3 cellular contexts compared by ENCODE assay signal in the genomic region with DNA sequence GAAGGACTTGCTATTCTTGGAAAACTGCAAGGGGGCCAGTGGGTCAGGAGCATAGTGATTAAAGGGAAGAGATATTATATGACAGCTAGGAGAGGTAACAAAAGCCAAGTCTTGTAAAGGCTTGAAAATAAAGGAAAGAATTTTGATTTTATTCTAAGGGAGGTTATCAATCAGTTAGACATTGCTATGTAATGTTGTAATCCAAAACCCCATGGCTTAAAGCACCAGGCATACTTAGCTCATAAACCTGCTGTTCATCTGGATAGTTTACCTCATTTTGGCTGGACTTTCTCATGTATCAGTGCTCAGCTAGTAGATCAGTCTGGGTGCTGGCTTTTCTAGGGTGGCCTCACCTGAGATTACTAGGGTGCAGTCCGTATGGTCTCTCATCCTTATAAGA.
"Had no signal": no experiment of that assay in that cellular context is flagged by ENCODE, and none has a peak within 500 bp of the region (broad histone marks: within the 10 kb centered on the region; RNA-seq: fewer than 3 reads in every experiment).

No MANE protein-coding gene starts in this region.

- H3K4me3 ChIP-seq: GM12878 had no signal

- DNase-seq: GDM1, GF-D8 had no signal

- ATAC-seq: GM12878 had no signal
